Comparison of ENCODE assay signal across 11 cellular contexts in genomic region chr16:89373355-89374110, GRCh38.
DNase-seq lines count a peak whose midpoint lies in the region; TF ChIP-seq lines count a peak whose summit lies in the region.
"Had no signal": no experiment of that assay in that cellular context is flagged by ENCODE, and none has a peak within 500 bp of the region (broad histone marks: within the 10 kb centered on the region; RNA-seq: fewer than 3 reads in every experiment).

No MANE protein-coding gene starts in this region.

- H3K4me1 ChIP-seq in prostate gland (replicated peaks): no peaks in the 10 kb centered on the region

- H3K9me3 ChIP-seq in AG04450 (ENCODE audit: control insufficient read depth, insufficient read depth, low read length) (peaks cover 14% of the 10 kb centered on the region), prostate gland (no peaks in the 10 kb centered on the region)

- H3K36me3 Mint-ChIP-seq in glutamatergic neuron (ENCODE audit: unreplicated experiment): no peaks in the 10 kb centered on the region

- H3K27ac Mint-ChIP-seq in glutamatergic neuron (ENCODE audit: unreplicated experiment): peak overlapping the region; percentile 55
- H3K27ac Mint-ChIP-seq: activated CD4-positive, alpha-beta T cell treated with anti-CD3 and anti-CD28 coated beads for 36 hours had no signal

- TF ChIP-seq POLR2A in prostate gland (IDR thresholded peaks at IDR 0.05): no peak

- WGBS in prostate gland: 87% methylated on average over 32 of the region's 32 CpGs

- no peaks in the 10 kb centered on the region for H3K36me3 ChIP-seq in prostate gland

- H3K27ac ChIP-seq in AG04450 (ENCODE audit: low read depth, low read length) (peak overlapping the region; percentile 31), prostate gland (no peak overlapping the region)

- H3K9me3 Mint-ChIP-seq in glutamatergic neuron (ENCODE audit: unreplicated experiment): peaks cover 12% of the 10 kb centered on the region

- DNase-seq in AG04450 (ENCODE audit: low read depth, low spot score) (no peak), amniotic epithelial cell (ENCODE audit: low read depth) (peak; percentile 99), glutamatergic neuron (no peak), nucleus accumbens (lab: John Stamatoyannopoulos, UW) (peak in 38 of 56 donors; percentile 14 to 68 (median 44)), prostate gland (ENCODE audit: low spot score) (no peak), NCI-H1105 treated with DMSO at 0.1 percent for 48 hours (lab: John Stamatoyannopoulos, UW) (no peak), NCI-H1694 (lab: John Stamatoyannopoulos, UW) (no peak)
- no peak for DNase-seq in effector CD8-positive, alpha-beta T cell (lab: John Stamatoyannopoulos, UW)
- DNase-seq: activated CD4-positive, alpha-beta T cell treated with anti-CD3 and anti-CD28 coated beads for 36 hours; NCI-H187 had no signal

- H3K4me3 Mint-ChIP-seq in glutamatergic neuron (ENCODE audit: unreplicated experiment): peak overlapping the region; percentile 60
- H3K4me3 Mint-ChIP-seq: activated CD4-positive, alpha-beta T cell treated with anti-CD3 and anti-CD28 coated beads for 36 hours had no signal

- intact Hi-C loops in prostate gland (cut with DNase I): no loop called here

- CTCF ChIA-PET in AG04450 (lab: Charles Lee): no interaction called here

- H3K4me1 Mint-ChIP-seq in glutamatergic neuron (ENCODE audit: low read depth, unreplicated experiment): peaks cover 68% of the 10 kb centered on the region

- H3K4me3 ChIP-seq in AG04450 (ENCODE audit: low read depth, low read length): no peak overlapping the region
- no peak overlapping the region for H3K4me3 ChIP-seq in prostate gland

- POLR2A ChIA-PET in AG04450 (lab: Yijun Ruan, JAX): no interaction called here

- TF ChIP-seq CTCF in AG04450 (IDR thresholded peaks at IDR 0.05; ENCODE audit: low read depth, low read length): no peak
- no peak for TF ChIP-seq CTCF in glutamatergic neuron (IDR thresholded peaks at IDR 0.05; ENCODE audit: partially characterized antibody, unreplicated experiment)
- no peak for TF ChIP-seq CTCF in prostate gland (IDR thresholded peaks at IDR 0.05)

- H3K27me3 ChIP-seq in AG04450 (ENCODE audit: control insufficient read depth, insufficient read depth, low read length): no peaks in the 10 kb centered on the region
- no peaks in the 10 kb centered on the region for H3K27me3 ChIP-seq in prostate gland (replicated peaks; ENCODE audit: insufficient read depth)

- peaks cover 10% of the 10 kb centered on the region for H3K27me3 Mint-ChIP-seq in glutamatergic neuron (ENCODE audit: unreplicated experiment)
- H3K27me3 Mint-ChIP-seq: activated CD4-positive, alpha-beta T cell treated with anti-CD3 and anti-CD28 coated beads for 36 hours; B cell had no signal

Comparison
In these comparisons a context has a peak if more than half of its experiments do, and no peak if none do; other contexts are left out.
1. DNase-seq: peak in amniotic epithelial cell (single experiment) and nucleus accumbens (38 of 56); none in AG04450 (single experiment), glutamatergic neuron (single experiment), effector CD8-positive, alpha-beta T cell (single experiment), prostate gland (single experiment), NCI-H1105 treated with DMSO at 0.1 percent for 48 hours (single experiment) and NCI-H1694 (single experiment).